ENCODE assay signal across 21 cellular contexts in genomic region chr2:64713686-64714085, GRCh38. TPM values are rescaled to one million over a fixed set of nuclear protein-coding genes. Genes with fewer than 3 reads are reported as not detected.
A peak's percentile ranks its signal among the peaks of the same experiment; 100 is the strongest.
DNase-seq lines count a peak whose midpoint lies in the region; ATAC-seq, FAIRE-seq and TF ChIP-seq lines count a peak whose summit lies in the region.
"Had no signal": no experiment of that assay in that cellular context is flagged by ENCODE, and none has a peak within 500 bp of the region (broad histone marks: within the 10 kb centered on the region; RNA-seq: fewer than 3 reads in every experiment).

No MANE protein-coding gene starts in this region.

- H3K36me3 Mint-ChIP-seq in activated CD8-positive, alpha-beta T cell treated with anti-CD3 and anti-CD28 coated beads for 36 hours (ENCODE audit: low read depth) = no peaks in the 10 kb centered on the region
- peaks cover 2% of the 10 kb centered on the region for H3K36me3 Mint-ChIP-seq in activated CD8-positive, alpha-beta T cell treated with anti-CD3 and anti-CD28 coated beads, Interleukin-2, amount 10 ng/mL, durations not matched to agents 7 days and 5 days (ENCODE audit: low read depth)
- peaks cover 3% of the 10 kb centered on the region for H3K36me3 Mint-ChIP-seq in mesothelial cell of epicardium
- H3K36me3 Mint-ChIP-seq: CD8-positive, alpha-beta T cell had no signal

- no peaks in the 10 kb centered on the region for H3K9me3 ChIP-seq in ascending aorta
- H3K9me3 ChIP-seq: A549; BLaER1 treated with 17β-estradiol and CSF1 and Interleukin-3, amounts not matched to agents 10 nM and 100 nM; Caco-2 had no signal

- no peaks in the 10 kb centered on the region for H3K9me3 Mint-ChIP-seq in activated CD8-positive, alpha-beta T cell treated with anti-CD3 and anti-CD28 coated beads for 36 hours
- H3K9me3 Mint-ChIP-seq in activated CD8-positive, alpha-beta T cell treated with anti-CD3 and anti-CD28 coated beads, Interleukin-2, amount 10 ng/mL, durations not matched to agents 7 days and 5 days (ENCODE audit: insufficient read depth) = no peaks in the 10 kb centered on the region
- no peaks in the 10 kb centered on the region for H3K9me3 Mint-ChIP-seq in mesothelial cell of epicardium
- H3K9me3 Mint-ChIP-seq: CD4-positive, alpha-beta T cell; CD8-positive, alpha-beta T cell had no signal

- DNase-seq in activated CD8-positive, alpha-beta T cell treated with anti-CD3 and anti-CD28 coated beads for 36 hours = no peak
- DNase-seq in activated CD8-positive, alpha-beta T cell treated with anti-CD3 and anti-CD28 coated beads, Interleukin-2, amount 10 ng/mL, durations not matched to agents 7 days and 5 days = no peak
- DNase-seq in mesothelial cell of epicardium (ENCODE audit: low spot score in 2 of 2, unreplicated experiment in 2 of 2) = no peak
- no peak for DNase-seq in ascending aorta (ENCODE audit: low spot score in 2 of 2)
- no peak for DNase-seq in frontal cortex (ENCODE audit: low spot score in 2 of 2)
- DNase-seq: AML-193; Caco-2; Calu3; CD4-positive, alpha-beta T cell; CD8-positive, alpha-beta T cell; DMS79 treated with DMSO at 0.1 percent for 48 hours; GDM1 had no signal

- TF ChIP-seq CTCF in activated CD8-positive, alpha-beta T cell treated with anti-CD3 and anti-CD28 coated beads for 36 hours (IDR thresholded peaks at IDR 0.05) = no peak
- TF ChIP-seq CTCF in mesothelial cell of epicardium (IDR thresholded peaks at IDR 0.05; ENCODE audit: unreplicated experiment) (no peak), ascending aorta (IDR thresholded peaks at IDR 0.05) (no peak)

- H3K27ac Mint-ChIP-seq in activated CD8-positive, alpha-beta T cell treated with anti-CD3 and anti-CD28 coated beads for 36 hours = peak overlapping the region; percentile 17
- no peak overlapping the region for H3K27ac Mint-ChIP-seq in activated CD8-positive, alpha-beta T cell treated with anti-CD3 and anti-CD28 coated beads, Interleukin-2, amount 10 ng/mL, durations not matched to agents 7 days and 5 days
- peak overlapping the region; percentile 31 for H3K27ac Mint-ChIP-seq in mesothelial cell of epicardium
- H3K27ac Mint-ChIP-seq: B cell; CD4-positive, alpha-beta T cell; CD8-positive, alpha-beta T cell had no signal

- CTCF ChIA-PET in activated CD8-positive, alpha-beta T cell treated with anti-CD3 and anti-CD28 coated beads for 36 hours (lab: Charles Lee) = interaction anchor here (0.7 to 1.8 kb wide), 4 partner anchors 9 to 67 kb away, joined by 3 to 5 read pairs (median 4); no protein-coding TSS in a partner anchor
- CTCF ChIA-PET in activated CD8-positive, alpha-beta T cell treated with anti-CD3 and anti-CD28 coated beads, Interleukin-2, amount 10 ng/mL, durations not matched to agents 7 days and 5 days (lab: Charles Lee) = interaction anchor here (0.7 to 1.4 kb wide), 6 partner anchors 14 to 118 kb away, joined by 3 to 8 read pairs (median 4); no protein-coding TSS in a partner anchor

- H3K27ac ChIP-seq in ascending aorta = no peak overlapping the region
- H3K27ac ChIP-seq: 22Rv1; A549; BLaER1 treated with 17β-estradiol and CSF1 and Interleukin-3, amounts not matched to agents 10 nM and 100 nM; C4-2B had no signal

- H3K36me3 ChIP-seq in ascending aorta = no peaks in the 10 kb centered on the region
- H3K36me3 ChIP-seq: BLaER1 treated with 17β-estradiol and CSF1 and Interleukin-3, amounts not matched to agents 10 nM and 100 nM had no signal

- ATAC-seq in activated CD8-positive, alpha-beta T cell treated with anti-CD3 and anti-CD28 coated beads for 36 hours = no peak
- ATAC-seq in activated CD8-positive, alpha-beta T cell treated with anti-CD3 and anti-CD28 coated beads, Interleukin-2, amount 10 ng/mL, durations not matched to agents 7 days and 5 days = no peak
- ATAC-seq: A549; CD8-positive, alpha-beta T cell; GM12878 had no signal

- no peaks in the 10 kb centered on the region for H3K4me1 ChIP-seq in ascending aorta
- H3K4me1 ChIP-seq: A549, Caco-2 had no signal

- FAIRE-seq in frontal cortex (lab: Jason Lieb, UNC) = no peak
- FAIRE-seq: A549, D721Med, GM12878, GM12892, GM18507 had no signal

- H3K27me3 Mint-ChIP-seq in activated CD8-positive, alpha-beta T cell treated with anti-CD3 and anti-CD28 coated beads for 36 hours = no peaks in the 10 kb centered on the region
- H3K27me3 Mint-ChIP-seq in activated CD8-positive, alpha-beta T cell treated with anti-CD3 and anti-CD28 coated beads, Interleukin-2, amount 10 ng/mL, durations not matched to agents 7 days and 5 days (ENCODE audit: low read depth) = no peaks in the 10 kb centered on the region
- no peaks in the 10 kb centered on the region for H3K27me3 Mint-ChIP-seq in mesothelial cell of epicardium (ENCODE audit: low read depth)
- H3K27me3 Mint-ChIP-seq: B cell; CD4-positive, alpha-beta T cell had no signal

- H3K4me3 ChIP-seq in ascending aorta = no peak overlapping the region
- H3K4me3 ChIP-seq: A549; BLaER1 treated with 17β-estradiol and CSF1 and Interleukin-3, amounts not matched to agents 10 nM and 100 nM; GM12878 had no signal

- H3K4me3 Mint-ChIP-seq in activated CD8-positive, alpha-beta T cell treated with anti-CD3 and anti-CD28 coated beads for 36 hours = no peak overlapping the region
- no peak overlapping the region for H3K4me3 Mint-ChIP-seq in activated CD8-positive, alpha-beta T cell treated with anti-CD3 and anti-CD28 coated beads, Interleukin-2, amount 10 ng/mL, durations not matched to agents 7 days and 5 days
- H3K4me3 Mint-ChIP-seq in mesothelial cell of epicardium = no peak overlapping the region
- H3K4me3 Mint-ChIP-seq: B cell; CD4-positive, alpha-beta T cell; CD8-positive, alpha-beta T cell had no signal

- no peaks in the 10 kb centered on the region for H3K27me3 ChIP-seq in ascending aorta
- H3K27me3 ChIP-seq: BLaER1 treated with 17β-estradiol and CSF1 and Interleukin-3, amounts not matched to agents 10 nM and 100 nM had no signal

- H3K4me1 Mint-ChIP-seq in activated CD8-positive, alpha-beta T cell treated with anti-CD3 and anti-CD28 coated beads for 36 hours (ENCODE audit: low read depth) = peaks cover 26% of the 10 kb centered on the region
- H3K4me1 Mint-ChIP-seq in activated CD8-positive, alpha-beta T cell treated with anti-CD3 and anti-CD28 coated beads, Interleukin-2, amount 10 ng/mL, durations not matched to agents 7 days and 5 days (ENCODE audit: low read depth) = peaks cover 25% of the 10 kb centered on the region
- H3K4me1 Mint-ChIP-seq in mesothelial cell of epicardium = peaks cover 2% of the 10 kb centered on the region

- intact Hi-C loops in activated CD8-positive, alpha-beta T cell treated with anti-CD3 and anti-CD28 coated beads for 36 hours (cut with micrococcal nuclease) = no loop called here
- intact Hi-C loops in ascending aorta (cut with DNase I) = no loop called here

- POLR2A ChIA-PET in activated CD8-positive, alpha-beta T cell treated with anti-CD3 and anti-CD28 coated beads for 36 hours (lab: Charles Lee) = interaction anchor here (0.9 to 1.3 kb wide), 2 partner anchors 23 to 38 kb away, joined by 3 to 5 read pairs; no protein-coding TSS in a partner anchor
- POLR2A ChIA-PET in activated CD8-positive, alpha-beta T cell treated with anti-CD3 and anti-CD28 coated beads, Interleukin-2, amount 10 ng/mL, durations not matched to agents 7 days and 5 days (lab: Charles Lee) = interaction anchor here (1.1 to 2.2 kb wide), 4 partner anchors 54 to 69 kb away, joined by 3 to 5 read pairs (median 4); partner anchors contain the start of gene SERTAD2

RNA-seq across cellular contexts. Expression of gene SERTAD2, which starts 60.0 kb away (rescaled TPM):
- 10 to 100 TPM; 31.2 to 33.9 TPM for total RNA-seq in activated CD8-positive, alpha-beta T cell treated with anti-CD3 and anti-CD28 coated beads for 36 hours
- 10 to 100 TPM; 21.4 to 21.8 TPM for total RNA-seq in activated CD8-positive, alpha-beta T cell treated with anti-CD3 and anti-CD28 coated beads, Interleukin-2, amount 10 ng/mL, durations not matched to agents 7 days and 5 days
- total RNA-seq in mesothelial cell of epicardium (39.1 to 42.2 TPM (median 41.5 TPM) in 3 replicates), ascending aorta (8.7 TPM), frontal cortex (3.7 TPM)
